In genomic region chr7:67523706-67524105, GRCh38 we compare ENCODE assay signal across 25 cellular contexts.
DNase-seq lines count a peak whose midpoint lies in the region; ATAC-seq and TF ChIP-seq lines count a peak whose summit lies in the region.
"Had no signal": no experiment of that assay in that cellular context is flagged by ENCODE, and none has a peak within 500 bp of the region (broad histone marks: within the 10 kb centered on the region; RNA-seq: fewer than 3 reads in every experiment).

No MANE protein-coding gene starts in this region.

- H3K9me3 ChIP-seq in Karpas-422 (ENCODE audit: low read length) (no peaks in the 10 kb centered on the region), endodermal cell (ENCODE audit: control insufficient read depth, low read length) (peaks cover 63% of the 10 kb centered on the region)
- H3K9me3 ChIP-seq: Caco-2 had no signal

- H3K4me3 ChIP-seq in Karpas-422 (ENCODE audit: low read length) (no peak overlapping the region), endodermal cell (ENCODE audit: low read length) (peak overlapping the region; percentile 59)
- H3K4me3 ChIP-seq: A549; BLaER1 treated with 17β-estradiol and CSF1 and Interleukin-3, amounts not matched to agents 10 nM and 100 nM; GM12878 had no signal

- peaks cover 10% of the 10 kb centered on the region for H3K36me3 Mint-ChIP-seq in endodermal cell (ENCODE audit: low read depth)
- H3K36me3 Mint-ChIP-seq: CD8-positive, alpha-beta T cell had no signal

- H3K27me3 ChIP-seq in Karpas-422 (ENCODE audit: low read length) (no peaks in the 10 kb centered on the region), endodermal cell (ENCODE audit: control insufficient read depth, insufficient read depth, low read length, poor library complexity, severe bottlenecking) (no peaks in the 10 kb centered on the region)
- H3K27me3 ChIP-seq: BLaER1 treated with 17β-estradiol and CSF1 and Interleukin-3, amounts not matched to agents 10 nM and 100 nM had no signal

- no peak overlapping the region for H3K27ac Mint-ChIP-seq in endodermal cell
- H3K27ac Mint-ChIP-seq: B cell; CD4-positive, alpha-beta T cell; CD8-positive, alpha-beta T cell had no signal

- H3K4me1 ChIP-seq in Karpas-422 (ENCODE audit: low read length) (no peaks in the 10 kb centered on the region), endodermal cell (ENCODE audit: control insufficient read depth, insufficient read depth, low read length) (no peaks in the 10 kb centered on the region)
- H3K4me1 ChIP-seq: A549, Caco-2 had no signal

- no peak overlapping the region for H2AFZ ChIP-seq in Karpas-422 (ENCODE audit: low read length)

- WGBS in endodermal cell (ENCODE audit: insufficient coverage in 1 of 2, insufficient read length in 1 of 2), 2 experiments: 86 to 96% methylated on average over 3 to 4 of the region's 4 CpGs

- no peak overlapping the region for H3K4me3 Mint-ChIP-seq in endodermal cell
- H3K4me3 Mint-ChIP-seq: B cell; CD4-positive, alpha-beta T cell; CD8-positive, alpha-beta T cell had no signal

- DNase-seq in Karpas-422 (peak; percentile 43), NCI-H524 treated with DMSO at 0.1 percent for 48 hours (lab: John Stamatoyannopoulos, UW) (peak; percentile 85), NCI-H82 treated with DMSO at 0.1 percent for 48 hours (lab: John Stamatoyannopoulos, UW; ENCODE audit: unreplicated experiment) (peak; percentile 95), endodermal cell (no peak), 8988T (no peak), NCI-H2029 treated with DMSO at 0.1 percent for 48 hours (lab: John Stamatoyannopoulos, UW) (no peak), occipital lobe (lab: John Stamatoyannopoulos, UW) (no peak)
- DNase-seq: AML-193; Caco-2; Calu3; CD4-positive, alpha-beta T cell; CD8-positive, alpha-beta T cell; DMS 273 treated with DMSO at 0.1 percent for 48 hours; DMS153; DMS53; DMS79; DND-41; EL; GDM1 had no signal

- no peak overlapping the region for H3K9ac ChIP-seq in Karpas-422 (ENCODE audit: low read length)
- no peak overlapping the region for H3K9ac ChIP-seq in endodermal cell (ENCODE audit: extremely low read depth, low read length, poor library complexity, severe bottlenecking)
- H3K9ac ChIP-seq: BLaER1 treated with 17β-estradiol and CSF1 and Interleukin-3, amounts not matched to agents 10 nM and 100 nM had no signal

- H3K27ac ChIP-seq in Karpas-422 (ENCODE audit: low read length) (no peak overlapping the region), endodermal cell (ENCODE audit: low read depth, low read length) (no peak overlapping the region)
- H3K27ac ChIP-seq: A549; BLaER1 treated with 17β-estradiol and CSF1 and Interleukin-3, amounts not matched to agents 10 nM and 100 nM; C4-2B had no signal

- no peak overlapping the region for H3K4me2 ChIP-seq in Karpas-422 (ENCODE audit: low read depth, low read length, poor library complexity, severe bottlenecking)
- H3K4me2 ChIP-seq: A549; BLaER1 treated with 17β-estradiol and CSF1 and Interleukin-3, amounts not matched to agents 10 nM and 100 nM had no signal

- H3K36me3 ChIP-seq in Karpas-422 (ENCODE audit: insufficient read depth, low read length) (no peaks in the 10 kb centered on the region), endodermal cell (ENCODE audit: control insufficient read depth, insufficient read depth, low read length) (no peaks in the 10 kb centered on the region)
- H3K36me3 ChIP-seq: BLaER1 treated with 17β-estradiol and CSF1 and Interleukin-3, amounts not matched to agents 10 nM and 100 nM had no signal

- H3K27me3 Mint-ChIP-seq in endodermal cell (ENCODE audit: insufficient read depth): peaks cover 3% of the 10 kb centered on the region
- H3K27me3 Mint-ChIP-seq: B cell; CD4-positive, alpha-beta T cell had no signal

- H3K4me1 Mint-ChIP-seq in endodermal cell: peaks cover 27% of the 10 kb centered on the region
- H3K4me1 Mint-ChIP-seq: B cell had no signal

- peaks cover 59% of the 10 kb centered on the region for H3K9me3 Mint-ChIP-seq in endodermal cell

- H3K9me2 ChIP-seq in Karpas-422 (replicated peaks; ENCODE audit: insufficient read depth, low read length): no peaks in the 10 kb centered on the region

- no peak for TF ChIP-seq CTCF in endodermal cell (conservative IDR thresholded peaks at IDR 0.05)

- H4K20me1 ChIP-seq in Karpas-422 (ENCODE audit: insufficient read depth, low read depth, low read length): no peaks in the 10 kb centered on the region
- H4K20me1 ChIP-seq: BLaER1 treated with 17β-estradiol and CSF1 and Interleukin-3, amounts not matched to agents 10 nM and 100 nM had no signal

- no peak for ATAC-seq in GM21515 (IDR thresholded peaks at IDR 0.05; ENCODE audit: unreplicated experiment)
- ATAC-seq: A549; CD8-positive, alpha-beta T cell; GM12878 had no signal

- H3K79me2 ChIP-seq in Karpas-422 (ENCODE audit: low read length): no peaks in the 10 kb centered on the region

Comparison
In these comparisons a context has a peak if more than half of its experiments do, and no peak if none do; other contexts are left out.
1. DNase-seq: peak in Karpas-422 (single experiment), NCI-H524 treated with DMSO at 0.1 percent for 48 hours (single experiment) and NCI-H82 treated with DMSO at 0.1 percent for 48 hours (single experiment); none in endodermal cell (single experiment), 8988T (single experiment), NCI-H2029 treated with DMSO at 0.1 percent for 48 hours (single experiment) and occipital lobe (single experiment).